12 cellular contexts compared by ENCODE assay signal in genomic region chr22:40058265-40058664, GRCh38.
A peak's percentile ranks its signal among the peaks of the same experiment; 100 is the strongest.
DNase-seq lines count a peak whose midpoint lies in the region; FAIRE-seq and TF ChIP-seq lines count a peak whose summit lies in the region.
"Had no signal": no experiment of that assay in that cellular context is flagged by ENCODE, and none has a peak within 500 bp of the region (broad histone marks: within the 10 kb centered on the region; RNA-seq: fewer than 3 reads in every experiment).

No MANE protein-coding gene starts in this region.

- no peaks in the 10 kb centered on the region for H3K9me3 Mint-ChIP-seq in activated CD4-positive, alpha-beta memory T cell treated with anti-CD3 and anti-CD28 coated beads for 36 hours
- no peaks in the 10 kb centered on the region for H3K9me3 Mint-ChIP-seq in endothelial cell (ENCODE audit: unreplicated experiment)

- H3K9me3 ChIP-seq in kidney (ENCODE audit: control insufficient read depth in 1 of 2, low read length in 2 of 2), result no peaks in the 10 kb centered on the region

- TF ChIP-seq CTCF in endothelial cell (IDR thresholded peaks at IDR 0.05; ENCODE audit: unreplicated experiment) (no peak), kidney (IDR thresholded peaks at IDR 0.05; ENCODE audit: borderline replicate concordance, extremely low read depth, insufficient read depth) (no peak), GM10248 (IDR thresholded peaks at IDR 0.05; ENCODE audit: control extremely low read depth, extremely low read depth, low read depth, missing control alignments) (no peak)

- H3K27ac Mint-ChIP-seq in activated CD4-positive, alpha-beta memory T cell treated with anti-CD3 and anti-CD28 coated beads for 36 hours, result peak overlapping the region; percentile 67
- H3K27ac Mint-ChIP-seq in endothelial cell (ENCODE audit: unreplicated experiment), result peak overlapping the region; percentile 85

- no peaks in the 10 kb centered on the region for H3K36me3 ChIP-seq in kidney (ENCODE audit: control insufficient read depth in 1 of 2, insufficient read depth in 2 of 2, low read length in 2 of 2)
- H3K36me3 ChIP-seq: cardiac muscle cell had no signal

- POLR2A ChIA-PET in activated CD4-positive, alpha-beta memory T cell treated with anti-CD3 and anti-CD28 coated beads for 36 hours (lab: Charles Lee), result interaction anchor here (1.0 kb wide), 1 partner anchor 14 kb away, joined by 4 read pairs; no protein-coding TSS in a partner anchor
- POLR2A ChIA-PET in GM10248 (lab: Yijun Ruan, JAX), result no interaction called here

- H3K4me1 Mint-ChIP-seq in activated CD4-positive, alpha-beta memory T cell treated with anti-CD3 and anti-CD28 coated beads for 36 hours (ENCODE audit: low read depth), result peaks cover 64% of the 10 kb centered on the region
- H3K4me1 Mint-ChIP-seq in endothelial cell (ENCODE audit: unreplicated experiment), result peaks cover 38% of the 10 kb centered on the region

- H3K4me3 ChIP-seq in kidney (ENCODE audit: low read length in 2 of 2), result no peak overlapping the region
- H3K4me3 ChIP-seq: cardiac muscle cell had no signal

- peak overlapping the region; percentile 40 for H3K4me3 Mint-ChIP-seq in activated CD4-positive, alpha-beta memory T cell treated with anti-CD3 and anti-CD28 coated beads for 36 hours
- no peak overlapping the region for H3K4me3 Mint-ChIP-seq in endothelial cell (ENCODE audit: unreplicated experiment)

- no peak for FAIRE-seq in kidney (lab: Jason Lieb, UNC)
- FAIRE-seq: GM18507 had no signal

- no peak overlapping the region for H3K9ac ChIP-seq in kidney (ENCODE audit: low read length in 2 of 2)

- DNase-seq in NOMO-1 (lab: John Stamatoyannopoulos, UW; ENCODE audit: unreplicated experiment in 2 of 2), result peak; percentile 11 to 39
- no peak for DNase-seq in NOMO-1 treated with dmso at 0.1 percent for 144 hours (lab: John Stamatoyannopoulos, UW; ENCODE audit: unreplicated experiment)
- peak; percentile 67 for DNase-seq in activated CD4-positive, alpha-beta memory T cell treated with anti-CD3 and anti-CD28 coated beads for 36 hours
- DNase-seq in endothelial cell (ENCODE audit: low spot score), result peak; percentile 26
- DNase-seq in stimulated activated CD8-positive, alpha-beta memory T cell treated with anti-CD3 and anti-CD28 coated beads, Interleukin-4, amount 100 ng/mL, for 24 hours (ENCODE audit: low read depth), result peak; percentile 12
- DNase-seq in kidney, result no peak
- no peak for DNase-seq in GM10248 (ENCODE audit: extremely low spot score)
- no peak for DNase-seq in OCI-M2 (lab: John Stamatoyannopoulos, UW; ENCODE audit: unreplicated experiment)
- DNase-seq: DMS 273 treated with DMSO at 0.1 percent for 48 hours, kidney glomerular epithelial cell had no signal

- H3K4me1 ChIP-seq in kidney (ENCODE audit: control insufficient read depth in 1 of 2, insufficient read depth in 1 of 2, low read depth in 1 of 2, low read length in 2 of 2), result peaks cover 9 to 21% of the 10 kb centered on the region in 2 donors

- CTCF ChIA-PET in activated CD4-positive, alpha-beta memory T cell treated with anti-CD3 and anti-CD28 coated beads for 36 hours (lab: Charles Lee), result interaction anchor here (1.0 kb wide), 1 partner anchor 12 kb away, joined by 4 read pairs; no protein-coding TSS in a partner anchor
- CTCF ChIA-PET in GM10248 (lab: Yijun Ruan, JAX), result no interaction called here

- H3K27me3 Mint-ChIP-seq in activated CD4-positive, alpha-beta memory T cell treated with anti-CD3 and anti-CD28 coated beads for 36 hours, result no peaks in the 10 kb centered on the region
- H3K27me3 Mint-ChIP-seq in endothelial cell (ENCODE audit: unreplicated experiment), result peaks cover 2% of the 10 kb centered on the region

- intact Hi-C loops in activated CD4-positive, alpha-beta memory T cell treated with anti-CD3 and anti-CD28 coated beads for 36 hours (cut with micrococcal nuclease), result loop anchor here (5.0 kb wide), 4 partner anchors 139 to 289 kb away; partner anchors contain the start of gene ADSL
- intact Hi-C loops in kidney (cut with DNase I), result no loop called here

- H3K36me3 Mint-ChIP-seq in activated CD4-positive, alpha-beta memory T cell treated with anti-CD3 and anti-CD28 coated beads for 36 hours, result no peaks in the 10 kb centered on the region
- no peaks in the 10 kb centered on the region for H3K36me3 Mint-ChIP-seq in endothelial cell (ENCODE audit: low read depth, unreplicated experiment)

- H3K27ac ChIP-seq in kidney (ENCODE audit: low read depth in 2 of 2, low read length in 2 of 2), result peak overlapping the region in 1 of 2 donors; percentile 18
- H3K27ac ChIP-seq: cardiac muscle cell had no signal

Comparison
In these comparisons a context has a peak if more than half of its experiments do, and no peak if none do; other contexts are left out.
1. DNase-seq: peak in NOMO-1 (2 of 2), activated CD4-positive, alpha-beta memory T cell treated with anti-CD3 and anti-CD28 coated beads for 36 hours (single experiment), endothelial cell (single experiment) and stimulated activated CD8-positive, alpha-beta memory T cell treated with anti-CD3 and anti-CD28 coated beads, Interleukin-4, amount 100 ng/mL, for 24 hours (single experiment); none in NOMO-1 treated with dmso at 0.1 percent for 144 hours (single experiment), kidney (single experiment), GM10248 (single experiment) and OCI-M2 (single experiment).